ENCODE assay signal across 9 cellular contexts in the genomic region with DNA sequence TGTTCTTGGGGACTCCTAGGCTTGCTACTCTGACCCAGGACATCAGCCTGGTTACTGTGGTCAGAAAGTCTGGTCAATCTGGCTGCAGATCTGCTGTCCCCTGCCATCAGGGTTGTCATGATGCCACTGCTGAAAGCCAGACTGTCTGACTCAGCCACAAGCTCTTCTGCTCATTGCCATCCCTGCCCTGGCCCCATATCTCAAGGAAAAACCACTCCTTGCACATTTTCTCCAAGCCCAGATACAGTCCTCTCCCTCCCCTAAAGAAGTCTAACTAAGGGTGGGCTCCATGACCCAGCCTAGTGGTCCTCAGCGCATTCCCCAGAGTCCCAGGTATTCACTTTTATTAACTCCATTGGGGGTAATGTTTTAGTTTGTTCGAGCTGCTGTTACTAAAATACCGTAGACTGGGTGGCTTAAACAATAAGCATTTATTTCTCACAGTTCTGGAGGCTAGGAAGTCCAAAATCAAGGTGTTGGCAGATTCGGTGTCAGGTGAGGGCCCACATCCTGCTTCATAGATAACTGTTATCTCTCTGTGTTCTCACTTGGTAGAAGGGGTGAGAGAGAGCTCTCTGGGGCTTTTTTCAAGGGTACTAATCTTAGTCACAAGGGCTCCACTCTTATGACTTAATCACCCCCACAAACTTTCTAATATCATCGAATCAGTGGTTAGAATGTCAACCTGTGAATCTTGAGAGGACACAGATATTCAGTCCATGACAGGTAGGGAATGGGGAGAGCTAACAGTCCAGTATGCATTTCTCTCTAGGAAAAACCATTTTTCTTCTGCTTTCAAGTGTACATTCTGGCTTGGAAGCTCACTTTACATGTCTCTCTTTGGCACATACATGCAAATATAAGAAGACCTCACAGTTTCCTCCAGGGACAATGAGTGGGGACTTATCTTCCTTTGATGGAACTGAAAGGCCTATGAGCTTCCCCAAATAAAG.
DNase-seq lines count a peak whose midpoint lies in the region; ATAC-seq lines count a peak whose summit lies in the region.
"Had no signal": no experiment of that assay in that cellular context is flagged by ENCODE, and none has a peak within 500 bp of the region (broad histone marks: within the 10 kb centered on the region; RNA-seq: fewer than 3 reads in every experiment).

No MANE protein-coding gene starts in this region.

- peaks cover 4% of the 10 kb centered on the region; the same call in 1 of the 2 replicates for H3K27me3 ChIP-seq in Karpas-422 (ENCODE audit: low read length)

- H3K9me3 Mint-ChIP-seq in naive B cell, result peaks cover 12 to 19% (median 16%) of the 10 kb centered on the region in 7 donors
- H3K9me3 Mint-ChIP-seq in activated T-helper 1 cell treated with anti-CD3 and anti-CD28 coated beads, Interleukin-12 subunit alpha, Interleukin-12 subunit beta, Interleukin-2, Interleukin-4 antibody, amounts not matched to agents 30 ng/mL and 10 ng/mL and 1 ng/mL, durations not matched to agents 14 hours and 24 hours and 36 hours, result peaks cover 18% of the 10 kb centered on the region

- H3K36me3 Mint-ChIP-seq in naive B cell, result peaks cover 13 to 34% of the 10 kb centered on the region in 2 donors
- H3K36me3 Mint-ChIP-seq in activated T-helper 1 cell treated with anti-CD3 and anti-CD28 coated beads, Interleukin-12 subunit alpha, Interleukin-12 subunit beta, Interleukin-2, Interleukin-4 antibody, amounts not matched to agents 30 ng/mL and 10 ng/mL and 1 ng/mL, durations not matched to agents 14 hours and 24 hours and 36 hours (ENCODE audit: low read depth), result no peaks in the 10 kb centered on the region

- no peak for DNase-seq in activated CD4-positive, CD25-positive, alpha-beta regulatory T cell (lab: John Stamatoyannopoulos, UW)
- DNase-seq in Karpas-422 (peak; percentile 90), naive B cell (peak; percentile 60), SHP77 (lab: John Stamatoyannopoulos, UW) (no peak), NCI-H510A (lab: John Stamatoyannopoulos, UW) (no peak)
- DNase-seq in activated T-helper 1 cell treated with anti-CD3 and anti-CD28 coated beads, Interleukin-12 subunit alpha, Interleukin-12 subunit beta, Interleukin-2, Interleukin-4 antibody, amounts not matched to agents 30 ng/mL and 10 ng/mL and 1 ng/mL, durations not matched to agents 14 hours and 24 hours and 36 hours (ENCODE audit: low spot score), result no peak
- DNase-seq: NCI-H2171 treated with DMSO at 0.1 percent for 48 hours had no signal

- H3K9ac ChIP-seq in Karpas-422 (ENCODE audit: low read length), result no peak overlapping the region

- no peak overlapping the region for H2AFZ ChIP-seq in Karpas-422 (ENCODE audit: low read length)

- peak overlapping the region in 7 of 8 donors; percentile 14 to 82 (median 41) for H3K4me3 Mint-ChIP-seq in naive B cell
- no peak overlapping the region for H3K4me3 Mint-ChIP-seq in activated T-helper 1 cell treated with anti-CD3 and anti-CD28 coated beads, Interleukin-12 subunit alpha, Interleukin-12 subunit beta, Interleukin-2, Interleukin-4 antibody, amounts not matched to agents 30 ng/mL and 10 ng/mL and 1 ng/mL, durations not matched to agents 14 hours and 24 hours and 36 hours

- peaks cover 23% of the 10 kb centered on the region for H3K4me1 ChIP-seq in Karpas-422 (ENCODE audit: low read length)

- H3K4me1 Mint-ChIP-seq in naive B cell, result peaks cover 72 to 96% (median 86%) of the 10 kb centered on the region in 3 donors
- peaks cover 30% of the 10 kb centered on the region for H3K4me1 Mint-ChIP-seq in activated T-helper 1 cell treated with anti-CD3 and anti-CD28 coated beads, Interleukin-12 subunit alpha, Interleukin-12 subunit beta, Interleukin-2, Interleukin-4 antibody, amounts not matched to agents 30 ng/mL and 10 ng/mL and 1 ng/mL, durations not matched to agents 14 hours and 24 hours and 36 hours (ENCODE audit: low read depth)

- no peak overlapping the region for H3K4me3 ChIP-seq in Karpas-422 (ENCODE audit: low read length)

- no peaks in the 10 kb centered on the region for H3K79me2 ChIP-seq in Karpas-422 (ENCODE audit: low read length)

- peak overlapping the region; percentile 93 to 99 (median 98) for H3K27ac Mint-ChIP-seq in naive B cell
- no peak overlapping the region for H3K27ac Mint-ChIP-seq in activated T-helper 1 cell treated with anti-CD3 and anti-CD28 coated beads, Interleukin-12 subunit alpha, Interleukin-12 subunit beta, Interleukin-2, Interleukin-4 antibody, amounts not matched to agents 30 ng/mL and 10 ng/mL and 1 ng/mL, durations not matched to agents 14 hours and 24 hours and 36 hours

- H3K36me3 ChIP-seq in Karpas-422 (ENCODE audit: insufficient read depth, low read length), result no peaks in the 10 kb centered on the region

- ATAC-seq in activated CD4-positive, CD25-positive, alpha-beta regulatory T cell treated with anti-CD3 and anti-CD28 coated beads, Interleukin-2, amount 50 U/mL, for 24 hours, result peak; percentile 94 to 96
- peak; percentile 58 for ATAC-seq in GM21825 (IDR thresholded peaks at IDR 0.05; ENCODE audit: unreplicated experiment)
- ATAC-seq in naive B cell (ENCODE audit: low read depth in 2 of 2), result peak; percentile 63

- no peaks in the 10 kb centered on the region for H3K27me3 Mint-ChIP-seq in naive B cell
- H3K27me3 Mint-ChIP-seq in activated T-helper 1 cell treated with anti-CD3 and anti-CD28 coated beads, Interleukin-12 subunit alpha, Interleukin-12 subunit beta, Interleukin-2, Interleukin-4 antibody, amounts not matched to agents 30 ng/mL and 10 ng/mL and 1 ng/mL, durations not matched to agents 14 hours and 24 hours and 36 hours (ENCODE audit: insufficient read depth), result peaks cover 4% of the 10 kb centered on the region

- H3K9me3 ChIP-seq in Karpas-422 (ENCODE audit: low read length), result no peaks in the 10 kb centered on the region

- H3K9me2 ChIP-seq in Karpas-422 (replicated peaks; ENCODE audit: insufficient read depth, low read length), result no peaks in the 10 kb centered on the region

- H3K27ac ChIP-seq in Karpas-422 (ENCODE audit: low read length), result no peak overlapping the region

- peaks cover 31% of the 10 kb centered on the region; the same call in 1 of the 2 replicates for H4K20me1 ChIP-seq in Karpas-422 (ENCODE audit: insufficient read depth, low read depth, low read length)

- no peak overlapping the region for H3K4me2 ChIP-seq in Karpas-422 (ENCODE audit: low read depth, low read length, poor library complexity, severe bottlenecking)

- intact Hi-C loops in activated T-helper 1 cell treated with anti-CD3 and anti-CD28 coated beads, Interleukin-12 subunit alpha, Interleukin-12 subunit beta, Interleukin-2, Interleukin-4 antibody, amounts not matched to agents 30 ng/mL and 10 ng/mL and 1 ng/mL, durations not matched to agents 14 hours and 24 hours and 36 hours (cut with micrococcal nuclease), result no loop called here

Comparison
In these comparisons a context has a peak if more than half of its experiments do, and no peak if none do; other contexts are left out.
1. DNase-seq: peak in Karpas-422 (single experiment) and naive B cell (single experiment); none in activated CD4-positive, CD25-positive, alpha-beta regulatory T cell (0 of 4), SHP77 (0 of 2), NCI-H510A (single experiment) and activated T-helper 1 cell treated with anti-CD3 and anti-CD28 coated beads, Interleukin-12 subunit alpha, Interleukin-12 subunit beta, Interleukin-2, Interleukin-4 antibody, amounts not matched to agents 30 ng/mL and 10 ng/mL and 1 ng/mL, durations not matched to agents 14 hours and 24 hours and 36 hours (single experiment).
2. Peak in every context shown above with its lines, with median percentiles within 50 percentile points of each other: ATAC-seq.